In the genomic region with DNA sequence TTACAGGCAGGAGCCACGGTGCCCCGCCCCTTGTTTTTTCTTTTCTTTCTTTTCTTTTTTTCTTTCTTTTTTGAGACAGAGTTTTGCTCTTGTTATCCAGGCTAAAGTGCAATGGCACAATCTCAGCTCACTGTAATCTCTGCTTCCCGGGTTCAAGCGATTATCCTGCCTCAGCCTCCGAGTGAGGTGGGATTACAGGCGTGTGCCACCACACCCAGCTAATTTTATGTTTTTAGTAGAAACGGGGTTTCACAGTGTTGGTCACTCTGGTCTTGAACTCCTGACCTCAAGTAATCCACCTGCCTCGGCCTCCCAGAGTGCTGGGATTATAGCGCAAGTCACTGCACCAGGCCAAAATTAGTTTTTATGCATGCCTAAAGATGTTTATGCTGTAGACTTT, we compare ENCODE assay signal across 1 cellular context.
TF ChIP-seq lines count a peak whose summit lies in the region.

No MANE protein-coding gene starts in this region.

TF ChIP-seq in endothelial cell of umbilical vein, 7 proteins besides CTCF, POLR2A, EP300 and RAD21:
- TF ChIP-seq MYC (IDR thresholded peaks at IDR 0.05; ENCODE audit: low read depth, low read length) (no peak), EZH2 (IDR thresholded peaks at IDR 0.05; ENCODE audit: borderline replicate concordance, low read depth, low read length, severe bottlenecking) (no peak), FOS (IDR thresholded peaks at IDR 0.05; ENCODE audit: borderline replicate concordance, insufficient read depth, low read length) (no peak), POLR2AphosphoS5 (IDR thresholded peaks at IDR 0.05; ENCODE audit: insufficient read depth, low read depth, low read length) (no peak), GATA2 (IDR thresholded peaks at IDR 0.05; ENCODE audit: insufficient read depth, insufficient read length, low read depth, low read length) (no peak), JUN (IDR thresholded peaks at IDR 0.05; ENCODE audit: borderline replicate concordance, insufficient read depth, insufficient read length, low read depth) (no peak)
- TF ChIP-seq, protein P1, sequence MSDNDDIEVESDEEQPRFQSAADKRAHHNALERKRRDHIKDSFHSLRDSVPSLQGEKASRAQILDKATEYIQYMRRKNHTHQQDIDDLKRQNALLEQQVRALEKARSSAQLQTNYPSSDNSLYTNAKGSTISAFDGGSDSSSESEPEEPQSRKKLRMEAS (IDR thresholded peaks at IDR 0.05; ENCODE audit: insufficient read depth, insufficient read length): no peak
